ENCODE assay signal across 24 cellular contexts in genomic region chr14:79949906-79950305, GRCh38.
DNase-seq lines count a peak whose midpoint lies in the region; ATAC-seq, FAIRE-seq and TF ChIP-seq lines count a peak whose summit lies in the region.
"Had no signal": no experiment of that assay in that cellular context is flagged by ENCODE, and none has a peak within 500 bp of the region (broad histone marks: within the 10 kb centered on the region; RNA-seq: fewer than 3 reads in every experiment).

No MANE protein-coding gene starts in this region.

- H3K79me2 ChIP-seq in HepG2 (ENCODE audit: insufficient read depth, low read length): no peaks in the 10 kb centered on the region

- H3K27ac Mint-ChIP-seq in activated CD4-positive, alpha-beta T cell treated with anti-CD3 and anti-CD28 coated beads for 36 hours: no peak overlapping the region
- H3K27ac Mint-ChIP-seq: B cell; CD4-positive, CD25-positive, alpha-beta regulatory T cell; CD8-positive, alpha-beta T cell had no signal

- H2AFZ ChIP-seq in HepG2 (ENCODE audit: low read length): no peak overlapping the region
- H2AFZ ChIP-seq: GM23248 had no signal

- BruUV-seq in HepG2 (replicated peaks; lab: Mats Ljungman, UMichigan): no TSS peak

- H3K27me3 ChIP-seq in HepG2 (ENCODE audit: control insufficient read depth in 1 of 2, insufficient read depth in 2 of 2, low read length in 2 of 2) (no peaks in the 10 kb centered on the region; a peak in 1 of 5 replicates), right lobe of liver (no peaks in the 10 kb centered on the region), adipocyte (replicated peaks; ENCODE audit: control insufficient read depth, insufficient read depth, low read length) (no peaks in the 10 kb centered on the region)
- H3K27me3 ChIP-seq: BLaER1 had no signal

- ATAC-seq in HepG2 (no peak), right lobe of liver (no peak), GM18868 (IDR thresholded peaks at IDR 0.05; ENCODE audit: unreplicated experiment) (no peak)
- ATAC-seq in activated CD4-positive, alpha-beta T cell treated with anti-CD3 and anti-CD28 coated beads for 36 hours: no peak
- ATAC-seq: CD8-positive, alpha-beta T cell had no signal

- no peak for DNase-seq in HepG2 (ENCODE audit: low spot score)
- no peak for DNase-seq in right lobe of liver
- peak; percentile 1 for DNase-seq in adipocyte (ENCODE audit: low read depth)
- DNase-seq in fibroblast of the aortic adventitia (ENCODE audit: low read depth): peak; percentile 11
- DNase-seq in activated CD4-positive, alpha-beta T cell treated with anti-CD3 and anti-CD28 coated beads for 36 hours: no peak
- DNase-seq in coronary artery (ENCODE audit: low spot score): no peak
- DNase-seq: Caco-2; CD4-positive, CD25-positive, alpha-beta regulatory T cell; CD8-positive, alpha-beta T cell; DMS153; DND-41; GF-D8; GM23248; H7; HCEC 1CT had no signal

- intact Hi-C loops in HepG2 (cut with micrococcal nuclease; ENCODE audit: unreplicated experiment): no loop called here
- intact Hi-C loops in right lobe of liver (cut with DNase I): no loop called here
- intact Hi-C loops in activated CD4-positive, alpha-beta T cell treated with anti-CD3 and anti-CD28 coated beads for 36 hours (cut with DNase I, micrococcal nuclease): no loop called here

- CTCF ChIA-PET in HepG2 (lab: Yijun Ruan, JAX; ENCODE audit: low intra/inter-chr PET ratio, low total read pairs): no interaction called here
- CTCF ChIA-PET in activated CD4-positive, alpha-beta T cell treated with anti-CD3 and anti-CD28 coated beads for 36 hours (lab: Charles Lee): no interaction called here

- no peak overlapping the region for H3K9ac ChIP-seq in HepG2 (ENCODE audit: insufficient read depth, low read depth, low read length)
- H3K9ac ChIP-seq in adipocyte (ENCODE audit: low read length): no peak overlapping the region
- H3K9ac ChIP-seq: BLaER1, GM23248 had no signal

- no peaks in the 10 kb centered on the region for H3K4me1 Mint-ChIP-seq in activated CD4-positive, alpha-beta T cell treated with anti-CD3 and anti-CD28 coated beads for 36 hours
- H3K4me1 Mint-ChIP-seq: B cell had no signal

- TF ChIP-seq POLR2A in HepG2 (IDR thresholded peaks at IDR 0.05; ENCODE audit: insufficient read depth in 1 of 2, low read depth in 2 of 2, low read length in 2 of 2) (no peak), right lobe of liver (IDR thresholded peaks at IDR 0.05) (no peak)

- no peaks in the 10 kb centered on the region for H3K36me3 Mint-ChIP-seq in activated CD4-positive, alpha-beta T cell treated with anti-CD3 and anti-CD28 coated beads for 36 hours (ENCODE audit: low read depth)
- H3K36me3 Mint-ChIP-seq: CD4-positive, CD25-positive, alpha-beta regulatory T cell; CD8-positive, alpha-beta T cell had no signal

- no peak overlapping the region for H3K4me3 ChIP-seq in HepG2 (replicated peaks in 1 of 3; ENCODE audit: insufficient read depth in 1 of 3, low read depth in 2 of 3, low read length in 3 of 3)
- no peak overlapping the region for H3K4me3 ChIP-seq in right lobe of liver
- no peak overlapping the region for H3K4me3 ChIP-seq in adipocyte (ENCODE audit: low read length)
- no peak overlapping the region for H3K4me3 ChIP-seq in fibroblast of the aortic adventitia (ENCODE audit: low read depth, low read length)
- no peak overlapping the region for H3K4me3 ChIP-seq in coronary artery
- H3K4me3 ChIP-seq: BLaER1, GM23248 had no signal

- H3K9me3 Mint-ChIP-seq in activated CD4-positive, alpha-beta T cell treated with anti-CD3 and anti-CD28 coated beads for 36 hours (ENCODE audit: low read depth): peaks cover 18% of the 10 kb centered on the region

- H3K4me3 Mint-ChIP-seq in activated CD4-positive, alpha-beta T cell treated with anti-CD3 and anti-CD28 coated beads for 36 hours: no peak overlapping the region
- H3K4me3 Mint-ChIP-seq: B cell; CD4-positive, CD25-positive, alpha-beta regulatory T cell; CD8-positive, alpha-beta T cell had no signal

- POLR2A ChIA-PET in HepG2 (lab: Yijun Ruan, JAX): no interaction called here
- POLR2A ChIA-PET in activated CD4-positive, alpha-beta T cell treated with anti-CD3 and anti-CD28 coated beads for 36 hours (lab: Charles Lee): interaction anchor here (0.7 kb wide), 1 partner anchor 619 kb away, joined by 3 read pairs; no protein-coding TSS in a partner anchor

- no peaks in the 10 kb centered on the region for H4K20me1 ChIP-seq in HepG2 (ENCODE audit: insufficient read depth, low read length)
- H4K20me1 ChIP-seq: BLaER1 had no signal

- TF ChIP-seq CTCF in HepG2 (CRISPR knock-in tag; IDR thresholded peaks at IDR 0.05): no peak
- TF ChIP-seq CTCF in right lobe of liver (IDR thresholded peaks at IDR 0.05): no peak
- no peak for TF ChIP-seq CTCF in fibroblast of the aortic adventitia (IDR thresholded peaks at IDR 0.05; ENCODE audit: insufficient read depth, low read length)
- TF ChIP-seq CTCF in coronary artery (IDR thresholded peaks at IDR 0.05): no peak

- H3K4me1 ChIP-seq in HepG2 (ENCODE audit: insufficient read depth, low read length): no peaks in the 10 kb centered on the region
- H3K4me1 ChIP-seq in right lobe of liver: no peaks in the 10 kb centered on the region
- H3K4me1 ChIP-seq in adipocyte (ENCODE audit: control insufficient read depth, insufficient read depth, low read length): no peaks in the 10 kb centered on the region
- H3K4me1 ChIP-seq: BLaER1 had no signal

- peaks cover 95% of the 10 kb centered on the region for H3K9me3 ChIP-seq in HepG2 (ENCODE audit: low read length)
- no peaks in the 10 kb centered on the region for H3K9me3 ChIP-seq in right lobe of liver
- peaks cover 11% of the 10 kb centered on the region for H3K9me3 ChIP-seq in adipocyte (ENCODE audit: control insufficient read depth, low read length)
- H3K9me3 ChIP-seq: Caco-2 had no signal

- in situ Hi-C loops in HepG2 (cut with HindIII; ENCODE audit: extremely low pct_ligation_motif_present, low pct_unique_long_range_greater_than_20kb): no loop called here

- no peak overlapping the region for H3K4me2 ChIP-seq in HepG2 (ENCODE audit: low read depth, low read length)
- H3K4me2 ChIP-seq: BLaER1 had no signal

- H3K27ac ChIP-seq in HepG2 (ENCODE audit: extremely low read length, insufficient read depth, low read length): no peak overlapping the region
- no peak overlapping the region for H3K27ac ChIP-seq in right lobe of liver
- no peak overlapping the region for H3K27ac ChIP-seq in coronary artery
- H3K27ac ChIP-seq: 22Rv1, BLaER1, C4-2B, GM23248 had no signal

- H3K27me3 Mint-ChIP-seq in activated CD4-positive, alpha-beta T cell treated with anti-CD3 and anti-CD28 coated beads for 36 hours: no peaks in the 10 kb centered on the region
- H3K27me3 Mint-ChIP-seq: B cell; CD4-positive, CD25-positive, alpha-beta regulatory T cell had no signal

- TF ChIP-seq EP300 in HepG2 (IDR thresholded peaks at IDR 0.05; ENCODE audit: low read depth in 2 of 2, low read length in 2 of 2) (no peak), HepG2 (CRISPR knock-in tag; IDR thresholded peaks at IDR 0.05; ENCODE audit: borderline replicate concordance) (no peak)

- no peaks in the 10 kb centered on the region for H3K36me3 ChIP-seq in HepG2 (replicated peaks in 1 of 2; ENCODE audit: control insufficient read depth in 1 of 2, insufficient read depth in 2 of 2, low read length in 2 of 2)
- H3K36me3 ChIP-seq in right lobe of liver: no peaks in the 10 kb centered on the region
- H3K36me3 ChIP-seq in adipocyte (ENCODE audit: control insufficient read depth, insufficient read depth, low read length, severe bottlenecking): no peaks in the 10 kb centered on the region
- H3K36me3 ChIP-seq: BLaER1 had no signal

- no peak for FAIRE-seq in HepG2 (lab: Jason Lieb, UNC)
- FAIRE-seq: A204.1, GM12891, GM19239, H1 had no signal

- TF ChIP-seq RAD21 in HepG2 (CRISPR knock-in tag; IDR thresholded peaks at IDR 0.05): no peak

TF ChIP-seq in HepG2, 621 proteins besides CTCF, POLR2A, EP300 and RAD21:
- TF ChIP-seq ATF7 (IDR thresholded peaks at IDR 0.05): peak; percentile 70
- TF ChIP-seq ATF7 (CRISPR knock-in tag; IDR thresholded peaks at IDR 0.05): no peak
- no peak for TF ChIP-seq ZNF282 (IDR thresholded peaks at IDR 0.05; ENCODE audit: partially characterized antibody)
- no peak for TF ChIP-seq ELF1 (CRISPR knock-in tag; IDR thresholded peaks at IDR 0.05)
- peak; percentile 46 for TF ChIP-seq CREB1 (IDR thresholded peaks at IDR 0.05)
- TF ChIP-seq CREB1 (CRISPR knock-in tag; IDR thresholded peaks at IDR 0.05): no peak
- TF ChIP-seq ZNF343 (CRISPR knock-in tag; IDR thresholded peaks at IDR 0.05): no peak
- TF ChIP-seq SP140L (CRISPR knock-in tag; IDR thresholded peaks at IDR 0.05; ENCODE audit: borderline replicate concordance): no peak

Comparison
In these comparisons a context has a peak if more than half of its experiments do, and no peak if none do; other contexts are left out.
1. DNase-seq: peak in adipocyte (single experiment) and fibroblast of the aortic adventitia (single experiment); none in HepG2 (single experiment), right lobe of liver (0 of 3), activated CD4-positive, alpha-beta T cell treated with anti-CD3 and anti-CD28 coated beads for 36 hours (single experiment) and coronary artery (single experiment).